In genomic region chr1:182610606-182611194, GRCh38 we compare ENCODE assay signal across 19 cellular contexts. TPM values are rescaled to one million over a fixed set of nuclear protein-coding genes. Genes with fewer than 3 reads are reported as not detected.
DNase-seq lines count a peak whose midpoint lies in the region; ATAC-seq and TF ChIP-seq lines count a peak whose summit lies in the region.
"Had no signal": no experiment of that assay in that cellular context is flagged by ENCODE, and none has a peak within 500 bp of the region (broad histone marks: within the 10 kb centered on the region; RNA-seq: fewer than 3 reads in every experiment).

No MANE protein-coding gene starts in this region.

- no peak overlapping the region for H2AFZ ChIP-seq in neural cell (ENCODE audit: low read depth, low read length)

- H3K36me3 ChIP-seq in A673 (ENCODE audit: insufficient read depth, low read length, poor library complexity, severe bottlenecking) = no peaks in the 10 kb centered on the region
- no peaks in the 10 kb centered on the region for H3K36me3 ChIP-seq in WERI-Rb-1
- H3K36me3 ChIP-seq in neural cell (ENCODE audit: insufficient read depth, low read length) = no peaks in the 10 kb centered on the region
- H3K36me3 ChIP-seq: lower lobe of right lung, upper lobe of right lung had no signal

- TF ChIP-seq EP300 in neural cell (conservative IDR thresholded peaks at IDR 0.05; ENCODE audit: poor library complexity, severe bottlenecking) = no peak

- no peaks in the 10 kb centered on the region for H4K20me1 ChIP-seq in neural cell (ENCODE audit: insufficient read depth)

- POLR2A ChIA-PET in A673 (lab: Charles Lee; ENCODE audit: low non-redundant PET) = no interaction called here

- ATAC-seq in GM21576 (IDR thresholded peaks at IDR 0.05; ENCODE audit: unreplicated experiment) (no peak), GM21381 (IDR thresholded peaks at IDR 0.05; ENCODE audit: unreplicated experiment) (no peak)
- ATAC-seq: GM23338, lower lobe of right lung, upper lobe of right lung had no signal

- no TSS peak for BruUV-seq in A673 (replicated peaks; lab: Mats Ljungman, UMichigan)

- H3F3A ChIP-seq in neural cell (ENCODE audit: insufficient read depth, low read length, poor library complexity, severe bottlenecking) = no peaks in the 10 kb centered on the region

- no peaks in the 10 kb centered on the region for H3K9me2 ChIP-seq in neural cell (ENCODE audit: insufficient read depth, low read length)

- TF ChIP-seq CTCF in A673 (conservative IDR thresholded peaks at IDR 0.05; ENCODE audit: low read depth, low read length) (no peak), GM12865 (IDR thresholded peaks at IDR 0.05; ENCODE audit: insufficient read depth, low read depth, low read length, missing control alignments) (no peak), WERI-Rb-1 (IDR thresholded peaks at IDR 0.05; ENCODE audit: low read depth, low read length) (no peak), neural cell (IDR thresholded peaks at IDR 0.05; ENCODE audit: poor library complexity, severe bottlenecking) (no peak)

- H3K4me2 ChIP-seq in neural cell (ENCODE audit: low read length) = no peak overlapping the region

- DNase-seq in A673 (ENCODE audit: low spot score) = peak; percentile 85
- no peak for DNase-seq in GM12865 (ENCODE audit: low read depth)
- no peak for DNase-seq in WERI-Rb-1
- no peak for DNase-seq in GM03348 (ENCODE audit: low spot score)
- no peak for DNase-seq in amygdala (lab: John Stamatoyannopoulos, UW)
- DNase-seq: effector CD4-positive, alpha-beta T cell; kidney; lower lobe of right lung; NCI-H2081 treated with DMSO at 0.1 percent for 48 hours; NCI-H526; occipital lobe; stimulated activated CD4-positive, alpha-beta T cell treated with anti-CD3 and anti-CD28 coated beads, Interleukin-12 subunit alpha, Interleukin-12 subunit beta, amount 100 ng/mL, for 4 hours; upper lobe of right lung had no signal

- CTCF ChIA-PET in A673 (lab: Charles Lee) = no interaction called here

- no peak overlapping the region for H3K9ac ChIP-seq in neural cell (ENCODE audit: low read length)

- H3K27me3 ChIP-seq in A673 (replicated peaks; ENCODE audit: insufficient read depth, low read depth, low read length, poor library complexity) (no peaks in the 10 kb centered on the region), WERI-Rb-1 (ENCODE audit: insufficient read depth, low read depth, severe bottlenecking) (no peaks in the 10 kb centered on the region), neural cell (ENCODE audit: insufficient read depth, low read depth, low read length) (peaks cover 16% of the 10 kb centered on the region)
- H3K27me3 ChIP-seq: upper lobe of right lung had no signal

- H3K9me3 ChIP-seq in A673 (ENCODE audit: low read depth, low read length, poor library complexity, severe bottlenecking) = no peaks in the 10 kb centered on the region
- H3K9me3 ChIP-seq in WERI-Rb-1 (ENCODE audit: severe bottlenecking) = no peaks in the 10 kb centered on the region
- H3K9me3 ChIP-seq in neural cell (ENCODE audit: low read length) = no peaks in the 10 kb centered on the region
- H3K9me3 ChIP-seq: lower lobe of right lung, upper lobe of right lung had no signal

- H3K79me2 ChIP-seq in neural cell (replicated peaks; ENCODE audit: insufficient read depth, low read length) = no peaks in the 10 kb centered on the region

- intact Hi-C loops in A673 (cut with micrococcal nuclease; ENCODE audit: unreplicated experiment) = no loop called here

- TF ChIP-seq RAD21 in neural cell (conservative IDR thresholded peaks at IDR 0.05) = no peak

- H3K27ac ChIP-seq in A673 (ENCODE audit: low read depth, low read length, poor library complexity, severe bottlenecking) = peak overlapping the region; percentile 57
- peak overlapping the region; percentile 62 for H3K27ac ChIP-seq in WERI-Rb-1
- H3K27ac ChIP-seq in neural cell (ENCODE audit: low read length) = no peak overlapping the region
- H3K27ac ChIP-seq: lower lobe of right lung, upper lobe of right lung had no signal

- peaks cover 75% of the 10 kb centered on the region for H3K4me1 ChIP-seq in A673 (ENCODE audit: insufficient read depth, low read length, poor library complexity, severe bottlenecking)

- no peak overlapping the region for H3K4me3 ChIP-seq in A673 (ENCODE audit: low read depth, low read length, poor library complexity, severe bottlenecking)
- peak overlapping the region; percentile 34 for H3K4me3 ChIP-seq in GM12865 (ENCODE audit: low read depth, low read length)
- H3K4me3 ChIP-seq in WERI-Rb-1 (ENCODE audit: low read depth, low read length) = peak overlapping the region; percentile 6; the same call in 1 of the 2 replicates
- peak overlapping the region; percentile 10 for H3K4me3 ChIP-seq in neural cell (ENCODE audit: low read length)
- H3K4me3 ChIP-seq: GM23338, lower lobe of right lung, upper lobe of right lung had no signal

TF ChIP-seq in neural cell, 6 proteins besides CTCF, POLR2A, EP300 and RAD21:
- TF ChIP-seq MXI1 (conservative IDR thresholded peaks at IDR 0.05; ENCODE audit: poor library complexity, severe bottlenecking) = no peak
- no peak for TF ChIP-seq POLR2AphosphoS5 (IDR thresholded peaks at IDR 0.05)
- no peak for TF ChIP-seq REST (IDR thresholded peaks at IDR 0.05; ENCODE audit: borderline replicate concordance)
- TF ChIP-seq SMC3 (conservative IDR thresholded peaks at IDR 0.05; ENCODE audit: poor library complexity) = no peak
- no peak for TF ChIP-seq EZH2 (IDR thresholded peaks at IDR 0.05; ENCODE audit: borderline replicate concordance, insufficient read depth, low read length, poor library complexity, severe bottlenecking)
- no peak for TF ChIP-seq TAF1 (IDR thresholded peaks at IDR 0.05; ENCODE audit: low read depth)
TF ChIP-seq in neural cell: peak in this region for 0.

RNA-seq across cellular contexts. Expression of gene RGS16, which starts 6.5 kb away (rescaled TPM):
- 22.1 and 23.1 TPM in 2 replicates for total RNA-seq in A673 (2021)
- 1.1 and 2.3 TPM in 2 replicates for polyA plus RNA-seq in neural cell
- 0.46 TPM in 1 of 2 replicates, not detected in the other for polyA minus RNA-seq in neural cell
- total RNA-seq: LHCN-M2, renal cortical epithelial cell had no signal

RNA-seq across cellular contexts. Expression of gene RNASEL, which starts 21.6 kb away (rescaled TPM):
- total RNA-seq in A673 (2021) = 3.2 and 3.3 TPM in 2 replicates
- polyA plus RNA-seq in neural cell = 0.47 and 0.76 TPM in 2 replicates
- 0.97 and 1.0 TPM in 2 replicates for polyA minus RNA-seq in neural cell
